ENCODE assay signal across 8 cellular contexts in the genomic region with DNA sequence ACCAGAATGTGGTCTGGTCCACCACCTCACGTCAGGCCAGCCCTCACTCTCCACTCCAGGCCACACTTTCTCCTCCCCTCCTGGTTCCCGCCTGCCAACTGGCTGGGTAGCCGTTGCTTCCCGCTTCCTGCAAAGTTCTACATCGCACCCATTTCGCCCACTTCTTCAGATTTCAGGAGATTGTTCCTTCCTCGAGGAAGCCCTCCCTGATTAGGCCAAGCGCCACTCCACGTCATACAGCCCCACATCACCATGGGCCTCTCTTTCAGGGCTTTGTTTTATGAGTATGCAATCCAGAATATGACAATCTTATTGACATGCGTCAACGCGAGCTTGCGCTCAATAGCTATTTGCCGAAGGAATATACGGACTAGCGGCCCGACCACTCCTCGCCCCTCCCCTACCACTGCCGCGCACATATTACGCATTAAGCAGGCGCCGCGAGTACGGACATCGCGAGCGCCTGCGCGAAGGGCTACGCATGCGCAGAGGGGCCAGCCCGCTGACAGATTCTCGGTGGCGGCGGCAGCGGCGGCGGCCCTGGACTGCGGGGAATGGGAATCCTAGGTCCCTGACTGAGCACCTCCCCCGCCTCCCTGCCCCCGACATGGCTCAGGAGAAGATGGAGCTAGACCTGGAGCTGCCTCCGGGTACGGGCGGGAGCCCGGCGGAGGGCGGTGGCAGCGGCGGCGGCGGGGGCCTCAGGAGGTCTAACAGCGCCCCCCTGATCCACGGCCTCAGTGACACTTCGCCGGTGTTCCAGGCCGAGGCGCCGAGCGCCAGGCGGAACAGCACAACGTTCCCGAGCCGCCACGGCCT.
DNase-seq lines count a peak whose midpoint lies in the region; ATAC-seq, FAIRE-seq and TF ChIP-seq lines count a peak whose summit lies in the region.

No MANE protein-coding gene starts in this region.

- peaks cover 10% of the 10 kb centered on the region for H4K20me1 ChIP-seq in HepG2 (ENCODE audit: insufficient read depth, low read length)

- no TSS peak for BruUV-seq in HepG2 (replicated peaks; lab: Mats Ljungman, UMichigan)

- H3K27ac ChIP-seq in HepG2 (ENCODE audit: extremely low read length, insufficient read depth, low read length), result peak overlapping the region; percentile 95

- H3K4me1 Mint-ChIP-seq in activated CD4-positive, alpha-beta T cell treated with anti-CD3 and anti-CD28 coated beads, Interleukin-2, amount 10 ng/mL, durations not matched to agents 24 days and 14 days, result peaks cover 10% of the 10 kb centered on the region

- ATAC-seq in HG03457 (IDR thresholded peaks at IDR 0.05; ENCODE audit: unreplicated experiment) (peak; percentile 59), HepG2 (peak; percentile 93)

- H3K4me1 ChIP-seq in HepG2 (ENCODE audit: insufficient read depth, low read length), result peaks cover 53% of the 10 kb centered on the region

- H3K9me3 ChIP-seq in HepG2 (ENCODE audit: low read length), result no peaks in the 10 kb centered on the region

- H3K4me2 ChIP-seq in HepG2 (ENCODE audit: low read depth, low read length), result peak overlapping the region; percentile 95

- H3K9ac ChIP-seq in HepG2 (ENCODE audit: insufficient read depth, low read depth, low read length), result peak overlapping the region; percentile 90

- H2AFZ ChIP-seq in HepG2 (ENCODE audit: low read length), result peak overlapping the region; percentile 45

- under 1% methylated on average over 22 of the region's 65 CpGs for WGBS in HepG2 (ENCODE audit: low lambda C conversion rate)

- peak; percentile 50 to 95 (median 86) for DNase-seq in C1 segment of cervical spinal cord (lab: John Stamatoyannopoulos, UW)
- DNase-seq in GM19240 (ENCODE audit: insufficient read length, low spot score), result peak; percentile 47
- DNase-seq in NCI-H524 (lab: John Stamatoyannopoulos, UW), result peak; percentile 16 to 76
- DNase-seq in activated CD4-positive, alpha-beta T cell treated with anti-CD3 and anti-CD28 coated beads, Interleukin-2, amount 10 ng/mL, durations not matched to agents 24 days and 14 days, result peak; percentile 98
- peak; percentile 97 for DNase-seq in dermis blood vessel endothelial cell
- peak; percentile 89 for DNase-seq in HepG2 (ENCODE audit: low spot score)
- peak; percentile 92 to 93 for DNase-seq in stimulated activated CD4-positive, alpha-beta T cell treated with anti-CD3 and anti-CD28 coated beads, Interleukin-2, amount 100 ng/mL, for 48 hours

- peaks cover 55% of the 10 kb centered on the region for H3K79me2 ChIP-seq in HepG2 (ENCODE audit: insufficient read depth, low read length)

- H3K27ac Mint-ChIP-seq in activated CD4-positive, alpha-beta T cell treated with anti-CD3 and anti-CD28 coated beads, Interleukin-2, amount 10 ng/mL, durations not matched to agents 24 days and 14 days, result no peak overlapping the region

- TF ChIP-seq EP300 in HepG2 (IDR thresholded peaks at IDR 0.05; ENCODE audit: low read depth in 2 of 2, low read length in 2 of 2) (0 out of 4 replicates have a peak, but pooled peaks of 1 of the 2 experiments have one; percentile 1), HepG2 (CRISPR knock-in tag; IDR thresholded peaks at IDR 0.05; ENCODE audit: borderline replicate concordance) (no peak)

- no peak overlapping the region for H3K4me3 Mint-ChIP-seq in activated CD4-positive, alpha-beta T cell treated with anti-CD3 and anti-CD28 coated beads, Interleukin-2, amount 10 ng/mL, durations not matched to agents 24 days and 14 days

- no peaks in the 10 kb centered on the region for H3K9me3 Mint-ChIP-seq in activated CD4-positive, alpha-beta T cell treated with anti-CD3 and anti-CD28 coated beads, Interleukin-2, amount 10 ng/mL, durations not matched to agents 24 days and 14 days

- in situ Hi-C loops in HepG2 (cut with HindIII; ENCODE audit: extremely low pct_ligation_motif_present, low pct_unique_long_range_greater_than_20kb), result loop anchor here (5.0 to 10.0 kb wide), 2 partner anchors 72 to 185 kb away; a partner anchor contains a TSS

- TF ChIP-seq RAD21 in HepG2 (CRISPR knock-in tag; IDR thresholded peaks at IDR 0.05), result peak; percentile 83

- TF ChIP-seq POLR2A in HepG2 (IDR thresholded peaks at IDR 0.05; ENCODE audit: insufficient read depth in 1 of 2, low read depth in 2 of 2, low read length in 2 of 2), result peak; percentile 80 to 82

- peak; percentile 57 for FAIRE-seq in HepG2 (lab: Jason Lieb, UNC)

- TF ChIP-seq CTCF in HepG2 (CRISPR knock-in tag; IDR thresholded peaks at IDR 0.05), result peak; percentile 92

- intact Hi-C loops in activated CD4-positive, alpha-beta T cell treated with anti-CD3 and anti-CD28 coated beads, Interleukin-2, amount 10 ng/mL, durations not matched to agents 24 days and 14 days (cut with micrococcal nuclease), result loop anchor here (1.0 to 5.0 kb wide), 8 partner anchors 14 to 248 kb away; no protein-coding TSS in a partner anchor
- intact Hi-C loops in HepG2 (cut with micrococcal nuclease; ENCODE audit: unreplicated experiment), result loop anchor here (1.0 to 5.0 kb wide), 3 partner anchors 38 to 195 kb away; no protein-coding TSS in a partner anchor

- peak overlapping the region; percentile 75 to 95 (median 78) for H3K4me3 ChIP-seq in HepG2 (replicated peaks in 1 of 3; ENCODE audit: insufficient read depth in 1 of 3, low read depth in 2 of 3, low read length in 3 of 3)

- no peaks in the 10 kb centered on the region; a peak in 1 of 5 replicates for H3K27me3 ChIP-seq in HepG2 (ENCODE audit: control insufficient read depth in 1 of 2, insufficient read depth in 2 of 2, low read length in 2 of 2)

- POLR2A ChIA-PET in HepG2 (lab: Yijun Ruan, JAX), result interaction anchor here (0.6 to 1.7 kb wide), 12 partner anchors 17 to 94 kb away, joined by 3 to 31 read pairs (median 4); a partner anchor contains a TSS

- peaks cover 4% of the 10 kb centered on the region for H3K27me3 Mint-ChIP-seq in activated CD4-positive, alpha-beta T cell treated with anti-CD3 and anti-CD28 coated beads, Interleukin-2, amount 10 ng/mL, durations not matched to agents 24 days and 14 days

- peaks cover 2% of the 10 kb centered on the region for H3K36me3 Mint-ChIP-seq in activated CD4-positive, alpha-beta T cell treated with anti-CD3 and anti-CD28 coated beads, Interleukin-2, amount 10 ng/mL, durations not matched to agents 24 days and 14 days (ENCODE audit: low read depth)

- H3K36me3 ChIP-seq in HepG2 (replicated peaks in 1 of 2; ENCODE audit: control insufficient read depth in 1 of 2, insufficient read depth in 2 of 2, low read length in 2 of 2), result peaks cover 0 to 4% of the 10 kb centered on the region in 2 experiments; a peak in 1 of 5 replicates

- CTCF ChIA-PET in HepG2 (lab: Yijun Ruan, JAX; ENCODE audit: low intra/inter-chr PET ratio, low total read pairs), result interaction anchor here (1.8 kb wide), 1 partner anchor 196 kb away, joined by 6 read pairs; no protein-coding TSS in a partner anchor

TF ChIP-seq in HepG2, 621 proteins besides CTCF, POLR2A, EP300 and RAD21 (continues in another document):
- no peak for TF ChIP-seq ZNF780A (CRISPR knock-in tag; IDR thresholded peaks at IDR 0.05)
- peak; percentile 98 for TF ChIP-seq ASH2L (IDR thresholded peaks at IDR 0.05; ENCODE audit: insufficient read length, low read depth, low read length)
- TF ChIP-seq MED8 (CRISPR knock-in tag; IDR thresholded peaks at IDR 0.05; ENCODE audit: insufficient replicate concordance), result peak; percentile 79
- TF ChIP-seq TBL1XR1 (IDR thresholded peaks at IDR 0.05; ENCODE audit: borderline replicate concordance, low read length, partially characterized antibody), result no peak
- no peak for TF ChIP-seq HNF4G (IDR thresholded peaks at IDR 0.05; ENCODE audit: borderline replicate concordance, low read depth, low read length)
- TF ChIP-seq HNF4G (CRISPR knock-in tag; IDR thresholded peaks at IDR 0.05; ENCODE audit: borderline replicate concordance, low read depth), result peak; percentile 61; the same call in 1 of the 2 replicates
- no peak; the same call in 1 of the 2 replicates for TF ChIP-seq FOXC1 (CRISPR knock-in tag; IDR thresholded peaks at IDR 0.05; ENCODE audit: borderline replicate concordance)
- TF ChIP-seq ZNF720 (CRISPR knock-in tag; IDR thresholded peaks at IDR 0.05), result 0 out of 2 replicates have a peak, but pooled peaks have one; percentile 10
- TF ChIP-seq ARID2 (CRISPR knock-in tag; IDR thresholded peaks at IDR 0.05; ENCODE audit: borderline replicate concordance), result no peak
- peak; percentile 40; the same call in 1 of the 2 replicates for TF ChIP-seq ZBTB21 (CRISPR knock-in tag; IDR thresholded peaks at IDR 0.05)
- TF ChIP-seq, protein P1, sequence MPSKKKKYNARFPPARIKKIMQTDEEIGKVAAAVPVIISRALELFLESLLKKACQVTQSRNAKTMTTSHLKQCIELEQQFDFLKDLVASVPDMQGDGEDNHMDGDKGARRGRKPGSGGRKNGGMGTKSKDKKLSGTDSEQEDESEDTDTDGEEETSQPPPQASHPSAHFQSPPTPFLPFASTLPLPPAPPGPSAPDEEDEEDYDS (CRISPR knock-in tag; IDR thresholded peaks at IDR 0.05), result peak; percentile 67
- TF ChIP-seq ZMYM3 (CRISPR knock-in tag; IDR thresholded peaks at IDR 0.05), result peak; percentile 57; the same call in 1 of the 2 replicates
- peak; percentile 76 for TF ChIP-seq SRF (IDR thresholded peaks at IDR 0.05; ENCODE audit: low read depth, low read length)
- TF ChIP-seq NFE2 (CRISPR knock-in tag; IDR thresholded peaks at IDR 0.05), result no peak
- TF ChIP-seq NONO (IDR thresholded peaks at IDR 0.05), result no peak
- TF ChIP-seq NONO (CRISPR knock-in tag; conservative IDR thresholded peaks at IDR 0.05), result peak; percentile 77
- TF ChIP-seq SOX5 (CRISPR knock-in tag; IDR thresholded peaks at IDR 0.05; ENCODE audit: borderline replicate concordance), result no peak; the same call in none of the 2 replicates
- TF ChIP-seq, protein P2, sequence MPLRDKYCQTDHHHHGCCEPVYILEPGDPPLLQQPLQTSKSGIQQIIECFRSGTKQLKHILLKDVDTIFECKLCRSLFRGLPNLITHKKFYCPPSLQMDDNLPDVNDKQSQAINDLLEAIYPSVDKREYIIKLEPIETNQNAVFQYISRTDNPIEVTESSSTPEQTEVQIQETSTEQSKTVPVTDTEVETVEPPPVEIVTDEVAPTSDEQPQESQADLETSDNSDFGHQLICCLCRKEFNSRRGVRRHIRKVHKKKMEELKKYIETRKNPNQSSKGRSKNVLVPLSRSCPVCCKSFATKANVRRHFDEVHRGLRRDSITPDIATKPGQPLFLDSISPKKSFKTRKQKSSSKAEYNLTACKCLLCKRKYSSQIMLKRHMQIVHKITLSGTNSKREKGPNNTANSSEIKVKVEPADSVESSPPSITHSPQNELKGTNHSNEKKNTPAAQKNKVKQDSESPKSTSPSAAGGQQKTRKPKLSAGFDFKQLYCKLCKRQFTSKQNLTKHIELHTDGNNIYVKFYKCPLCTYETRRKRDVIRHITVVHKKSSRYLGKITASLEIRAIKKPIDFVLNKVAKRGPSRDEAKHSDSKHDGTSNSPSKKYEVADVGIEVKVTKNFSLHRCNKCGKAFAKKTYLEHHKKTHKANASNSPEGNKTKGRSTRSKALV (CRISPR knock-in tag; IDR thresholded peaks at IDR 0.05), result peak; percentile 29; the same call in 1 of the 2 replicates
- no peak for TF ChIP-seq NKX3-1 (CRISPR knock-in tag; IDR thresholded peaks at IDR 0.05)
- peak; percentile 53; the same call in 1 of the 2 replicates for TF ChIP-seq DNMT1 (CRISPR knock-in tag; IDR thresholded peaks at IDR 0.05)

Comparison
In these comparisons a context has a peak if more than half of its experiments do, and no peak if none do; other contexts are left out.
1. Peak in every context shown above with its lines: DNase-seq, ATAC-seq, H3K4me3 ChIP-seq and H3K27ac ChIP-seq.
2. DNase-seq: peak in every context shown above with its lines; median percentile 98 in activated CD4-positive, alpha-beta T cell treated with anti-CD3 and anti-CD28 coated beads, Interleukin-2, amount 10 ng/mL, durations not matched to agents 24 days and 14 days; 97 in dermis blood vessel endothelial cell; 92 in stimulated activated CD4-positive, alpha-beta T cell treated with anti-CD3 and anti-CD28 coated beads, Interleukin-2, amount 100 ng/mL, for 48 hours; 89 in HepG2; 86 in C1 segment of cervical spinal cord; 47 in GM19240; 46 in NCI-H524.